8 cellular contexts compared by ENCODE assay signal in genomic region chr11:9280655-9281301, GRCh38.
A peak's percentile ranks its signal among the peaks of the same experiment; 100 is the strongest.
DNase-seq lines count a peak whose midpoint lies in the region; ATAC-seq lines count a peak whose summit lies in the region.

No MANE protein-coding gene starts in this region.

- DNase-seq in NCI-H1417 (lab: John Stamatoyannopoulos, UW) (peak in 2 of 3 experiments; percentile 17 to 44), NCI-H1417 treated with DMSO at 0.1 percent for 48 hours (lab: John Stamatoyannopoulos, UW) (no peak), NCI-H2171 (lab: John Stamatoyannopoulos, UW) (peak; percentile 57), activated T-cell treated with anti-CD3 and anti-CD28 coated beads for 1 hour (ENCODE audit: low read depth) (peak; percentile 28), iris pigment epithelial cell (ENCODE audit: low read depth) (peak; percentile 91), stromal cell of bone marrow (ENCODE audit: low read depth) (peak; percentile 38), medulla oblongata (ENCODE audit: extremely low spot score) (no peak)

- ATAC-seq in HG02852 (IDR thresholded peaks at IDR 0.05; ENCODE audit: unreplicated experiment) = peak; percentile 95

Comparison
In these comparisons a context has a peak if more than half of its experiments do, and no peak if none do; other contexts are left out.
1. DNase-seq: peak in NCI-H1417 (2 of 3), NCI-H2171 (single experiment), activated T-cell treated with anti-CD3 and anti-CD28 coated beads for 1 hour (single experiment), iris pigment epithelial cell (single experiment) and stromal cell of bone marrow (single experiment); none in NCI-H1417 treated with DMSO at 0.1 percent for 48 hours (single experiment) and medulla oblongata (single experiment).